In genomic region chr16:67264277-67264676, GRCh38 we compare ENCODE assay signal across 16 cellular contexts. TPM values are rescaled to one million over a fixed set of nuclear protein-coding genes. Genes with fewer than 3 reads are reported as not detected.
DNase-seq lines count a peak whose midpoint lies in the region; ATAC-seq and TF ChIP-seq lines count a peak whose summit lies in the region.
"Had no signal": no experiment of that assay in that cellular context is flagged by ENCODE, and none has a peak within 500 bp of the region (broad histone marks: within the 10 kb centered on the region; RNA-seq: fewer than 3 reads in every experiment).

No MANE protein-coding gene starts in this region.

- 83 to 84% (median 84%) methylated on average over 9 of the region's 9 CpGs for WGBS in psoas muscle, 3 donors

- no peaks in the 10 kb centered on the region for H3K36me3 ChIP-seq in DND-41 (ENCODE audit: insufficient read depth, low read length)
- no peaks in the 10 kb centered on the region for H3K36me3 ChIP-seq in psoas muscle (ENCODE audit: insufficient read depth in 1 of 2, low read depth in 1 of 2)

- intact Hi-C loops in psoas muscle (cut with DNase I) = loop anchor here in 1 of 2 donors (10.0 kb wide), 1 partner anchor 151 kb away; the partner anchor contains the start of gene ZDHHC1

- H3K36me3 Mint-ChIP-seq in chondrocyte (ENCODE audit: low read depth) = no peaks in the 10 kb centered on the region
- H3K36me3 Mint-ChIP-seq: activated naive CD8-positive, alpha-beta T cell treated with anti-CD3 and anti-CD28 coated beads, Interleukin-2, amount 10 ng/mL, durations not matched to agents 7 days and 5 days; CD4-positive, alpha-beta memory T cell; naive B cell had no signal

- no peaks in the 10 kb centered on the region for H3K79me2 ChIP-seq in DND-41 (ENCODE audit: insufficient read depth, low read length)

- peaks cover 9% of the 10 kb centered on the region for H3K4me1 Mint-ChIP-seq in chondrocyte (ENCODE audit: low read depth)
- H3K4me1 Mint-ChIP-seq: activated naive CD8-positive, alpha-beta T cell treated with anti-CD3 and anti-CD28 coated beads, Interleukin-2, amount 10 ng/mL, durations not matched to agents 7 days and 5 days; CD4-positive, alpha-beta memory T cell had no signal

- peak; percentile 37 for TF ChIP-seq CTCF in DND-41 (IDR thresholded peaks at IDR 0.05; ENCODE audit: borderline replicate concordance, extremely low read depth, low read length, poor library complexity, severe bottlenecking)
- peak; percentile 28 for TF ChIP-seq CTCF in HFF-Myc (IDR thresholded peaks at IDR 0.05; ENCODE audit: low read depth, low read length, missing control alignments)
- TF ChIP-seq CTCF in chondrocyte (IDR thresholded peaks at IDR 0.05) = peak; percentile 20
- TF ChIP-seq CTCF in psoas muscle (IDR thresholded peaks at IDR 0.05) = no peak

- H3K27ac ChIP-seq in DND-41 (ENCODE audit: low read length) = no peak overlapping the region
- H3K27ac ChIP-seq in psoas muscle = no peak overlapping the region

- H2AFZ ChIP-seq in DND-41 (ENCODE audit: low read depth, low read length) = no peak overlapping the region

- no peaks in the 10 kb centered on the region for H4K20me1 ChIP-seq in DND-41 (ENCODE audit: insufficient read depth, low read length)

- DNase-seq in DND-41 (no peak), HFF-Myc (ENCODE audit: extremely low read depth, low read depth) (no peak), chondrocyte (ENCODE audit: low spot score) (peak; percentile 69), psoas muscle (peak; percentile 5 to 30), SW480 (ENCODE audit: low spot score) (no peak)
- DNase-seq: activated CD4-positive, alpha-beta memory T cell treated with anti-CD3 and anti-CD28 coated beads for 36 hours; activated naive CD8-positive, alpha-beta T cell treated with anti-CD3 and anti-CD28 coated beads, Interleukin-2, amount 10 ng/mL, durations not matched to agents 7 days and 5 days; activated T-cell treated with anti-CD3 and anti-CD28 coated beads, Interleukin-2, amount 50 U/mL, for 48 hours; CD4-positive, alpha-beta memory T cell; central memory CD4-positive, alpha-beta T cell; naive B cell; NCI-H1436; NCI-H2227 treated with DMSO at 0.1 percent for 48 hours; SIG-M5 had no signal

- no peak overlapping the region for H3K27ac Mint-ChIP-seq in chondrocyte (ENCODE audit: unreplicated experiment)
- H3K27ac Mint-ChIP-seq: activated CD4-positive, alpha-beta memory T cell treated with anti-CD3 and anti-CD28 coated beads for 36 hours; activated naive CD8-positive, alpha-beta T cell treated with anti-CD3 and anti-CD28 coated beads, Interleukin-2, amount 10 ng/mL, durations not matched to agents 7 days and 5 days; CD4-positive, alpha-beta memory T cell; naive B cell had no signal

- H3K9me3 ChIP-seq in DND-41 (ENCODE audit: insufficient read depth, low read length, severe bottlenecking) = no peaks in the 10 kb centered on the region
- H3K9me3 ChIP-seq in psoas muscle = no peaks in the 10 kb centered on the region

- no peak overlapping the region for H3K9ac ChIP-seq in DND-41 (ENCODE audit: low read depth, low read length)

- H3K27me3 ChIP-seq in DND-41 (ENCODE audit: insufficient read depth, low read length, poor library complexity) = peaks cover 34% of the 10 kb centered on the region
- H3K27me3 ChIP-seq in psoas muscle (ENCODE audit: insufficient read depth in 3 of 3, low read length in 2 of 3) = no peaks in the 10 kb centered on the region

- H3K4me3 Mint-ChIP-seq in chondrocyte (ENCODE audit: unreplicated experiment) = no peak overlapping the region
- H3K4me3 Mint-ChIP-seq: activated CD4-positive, alpha-beta memory T cell treated with anti-CD3 and anti-CD28 coated beads for 36 hours; activated naive CD8-positive, alpha-beta T cell treated with anti-CD3 and anti-CD28 coated beads, Interleukin-2, amount 10 ng/mL, durations not matched to agents 7 days and 5 days; CD4-positive, alpha-beta memory T cell; naive B cell had no signal

- H3K4me3 ChIP-seq in DND-41 (ENCODE audit: low read depth in 1 of 2, low read length in 2 of 2) (no peak overlapping the region), HFF-Myc (replicated peaks; ENCODE audit: low read depth, low read length) (no peak overlapping the region), psoas muscle (no peak overlapping the region)

- H3K9me3 Mint-ChIP-seq in chondrocyte (ENCODE audit: low read depth) = no peaks in the 10 kb centered on the region
- H3K9me3 Mint-ChIP-seq: activated CD4-positive, alpha-beta memory T cell treated with anti-CD3 and anti-CD28 coated beads for 36 hours; activated naive CD8-positive, alpha-beta T cell treated with anti-CD3 and anti-CD28 coated beads, Interleukin-2, amount 10 ng/mL, durations not matched to agents 7 days and 5 days; CD4-positive, alpha-beta memory T cell; naive B cell had no signal

- no peak overlapping the region for H3K4me2 ChIP-seq in DND-41 (ENCODE audit: insufficient read depth, low read length)

- H3K4me1 ChIP-seq in DND-41 (ENCODE audit: insufficient read depth, low read length) = no peaks in the 10 kb centered on the region
- peaks cover 10% of the 10 kb centered on the region for H3K4me1 ChIP-seq in psoas muscle

- ATAC-seq in DND-41 (ENCODE audit: insufficient read depth, low read depth) (no peak; the same call in 2 of the 3 replicates), psoas muscle (no peak), GM21515 (IDR thresholded peaks at IDR 0.05; ENCODE audit: unreplicated experiment) (no peak), GM18867 (IDR thresholded peaks at IDR 0.05; ENCODE audit: unreplicated experiment) (no peak)

- peaks cover 1% of the 10 kb centered on the region for H3K27me3 Mint-ChIP-seq in chondrocyte (ENCODE audit: low read depth)

RNA-seq across cellular contexts. Expression of gene PLEKHG4, which starts 15.1 kb away (rescaled TPM):
- 17.5 to 22.4 TPM (median 18.9 TPM) in 3 replicates for total RNA-seq in chondrocyte
- total RNA-seq in psoas muscle = 1 to 10 TPM in 2 of 4 donors, under 1 TPM in 2; 0.28 to 1.9 (median 1.3) TPM
- polyA plus RNA-seq in psoas muscle = under 1 TPM; 0.60 to 1.00 (median 0.98) TPM

RNA-seq across cellular contexts. Expression of gene SLC9A5, which starts 15.5 kb away (rescaled TPM):
- total RNA-seq in chondrocyte = 3.0 to 5.6 TPM (median 3.4 TPM) in 3 replicates
- total RNA-seq in psoas muscle = 1 to 10 TPM in 3 of 4 donors, under 1 TPM in 1; 0.59 to 1.7 (median 1.4) TPM
- 1 to 10 TPM in 1 of 3 donors, under 1 TPM in 2; 0.52 to 1.1 (median 0.91) TPM for polyA plus RNA-seq in psoas muscle

RNA-seq across cellular contexts. Expression of gene FHOD1, which starts 17.0 kb away (rescaled TPM):
- total RNA-seq in chondrocyte (32.9 to 50.1 TPM (median 35.6 TPM) in 3 replicates), psoas muscle (100 to 1,000 TPM in 3 of 4 donors, 10 to 100 TPM in 1; 61.5 to 154 (median 124) TPM)
- 10 to 100 TPM; 16.9 to 48.7 (median 27.2) TPM for polyA plus RNA-seq in psoas muscle

RNA-seq across cellular contexts. Expression of gene TMEM208, which starts 37.3 kb away (rescaled TPM):
- total RNA-seq in chondrocyte (41.7 to 55.7 TPM (median 43.2 TPM) in 3 replicates), psoas muscle (10 to 100 TPM; 10.1 to 32.7 (median 20.5) TPM)
- polyA plus RNA-seq in psoas muscle = 100 to 1,000 TPM in 1 of 3 donors, 10 to 100 TPM in 2; 64.3 to 111 (median 91.9) TPM

Comparison
In these comparisons a context has a peak if more than half of its experiments do, and no peak if none do; other contexts are left out.
1. DNase-seq: peak in chondrocyte (single experiment) and psoas muscle (2 of 2); none in DND-41 (single experiment), HFF-Myc (single experiment) and SW480 (single experiment).